8 cellular contexts compared by ENCODE assay signal in the genomic region with DNA sequence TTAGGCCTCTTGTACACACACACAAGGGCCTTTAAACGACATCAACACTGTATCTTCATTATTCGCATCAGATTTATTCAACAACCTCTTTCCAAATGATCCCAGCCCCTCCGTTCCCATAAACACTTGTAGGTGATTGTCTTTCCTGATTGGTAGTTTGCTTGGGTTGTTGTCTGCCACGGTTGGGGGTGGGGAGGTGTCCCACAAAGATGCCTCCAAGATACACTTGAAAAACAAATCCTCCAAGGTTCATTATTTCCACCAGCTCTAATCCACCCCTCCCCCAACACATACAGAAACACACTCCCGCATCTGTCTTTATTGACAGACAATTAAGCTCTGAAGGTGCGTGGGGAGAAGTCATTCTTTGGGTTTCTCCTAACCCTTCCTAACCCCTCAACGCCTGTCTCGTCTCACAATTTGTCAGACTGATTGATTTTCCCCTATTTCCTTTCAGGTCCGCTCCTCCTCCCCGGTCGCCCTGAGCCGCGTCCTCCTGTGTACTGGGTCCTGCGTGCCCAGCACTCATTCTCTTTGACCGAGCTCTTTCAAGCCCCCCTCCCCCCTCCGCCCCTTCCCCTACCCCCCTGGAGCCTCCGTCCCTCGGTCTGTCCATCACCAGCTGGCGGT. TPM values are rescaled to one million over a fixed set of nuclear protein-coding genes. Genes with fewer than 3 reads are reported as not detected.
A peak's percentile ranks its signal among the peaks of the same experiment; 100 is the strongest.
DNase-seq lines count a peak whose midpoint lies in the region; ATAC-seq and TF ChIP-seq lines count a peak whose summit lies in the region.

No MANE protein-coding gene starts in this region.

- no peaks in the 10 kb centered on the region for H3K27me3 Mint-ChIP-seq in activated CD4-positive, alpha-beta T cell treated with anti-CD3 and anti-CD28 coated beads, Interleukin-2, amount 10 ng/mL, durations not matched to agents 24 days and 14 days

- peak overlapping the region; percentile 87 for H3K4me3 Mint-ChIP-seq in activated CD4-positive, alpha-beta T cell treated with anti-CD3 and anti-CD28 coated beads, Interleukin-2, amount 10 ng/mL, durations not matched to agents 24 days and 14 days

- DNase-seq in C1 segment of cervical spinal cord (lab: John Stamatoyannopoulos, UW) = peak in 10 of 14 donors; percentile 24 to 65 (median 54)
- DNase-seq in activated CD4-positive, alpha-beta T cell treated with anti-CD3 and anti-CD28 coated beads, Interleukin-2, amount 10 ng/mL, durations not matched to agents 24 days and 14 days = peak; percentile 75
- no peak for DNase-seq in epithelial cell of proximal tubule (ENCODE audit: low read depth)
- peak; percentile 42 for DNase-seq in myocyte (ENCODE audit: low read depth)
- DNase-seq in SHP77 (lab: John Stamatoyannopoulos, UW) = no peak

- no peak overlapping the region; the same call in 1 of the 2 replicates for H3K27ac ChIP-seq in HUES64 (ENCODE audit: low read depth, low read length)

- peaks cover 39% of the 10 kb centered on the region for H3K36me3 Mint-ChIP-seq in activated CD4-positive, alpha-beta T cell treated with anti-CD3 and anti-CD28 coated beads, Interleukin-2, amount 10 ng/mL, durations not matched to agents 24 days and 14 days (ENCODE audit: low read depth)

- intact Hi-C loops in activated CD4-positive, alpha-beta T cell treated with anti-CD3 and anti-CD28 coated beads, Interleukin-2, amount 10 ng/mL, durations not matched to agents 24 days and 14 days (cut with micrococcal nuclease) = loop anchor here (2.0 to 10.0 kb wide), 8 partner anchors 102 to 1012 kb away; a partner anchor contains a TSS

- H3K4me1 Mint-ChIP-seq in activated CD4-positive, alpha-beta T cell treated with anti-CD3 and anti-CD28 coated beads, Interleukin-2, amount 10 ng/mL, durations not matched to agents 24 days and 14 days = peaks cover 41% of the 10 kb centered on the region

- H3K4me3 ChIP-seq in HUES64 (ENCODE audit: low read length) (peak overlapping the region; percentile 81), epithelial cell of proximal tubule (ENCODE audit: low read depth, low read length) (peak overlapping the region; percentile 76)

- H3K36me3 ChIP-seq in HUES64 (ENCODE audit: insufficient read depth, low read length) = peaks cover 48% of the 10 kb centered on the region

- ATAC-seq in HG02588 (IDR thresholded peaks at IDR 0.05; ENCODE audit: unreplicated experiment) = no peak
- no peak for ATAC-seq in GM21515 (IDR thresholded peaks at IDR 0.05; ENCODE audit: unreplicated experiment)

- H3K27ac Mint-ChIP-seq in activated CD4-positive, alpha-beta T cell treated with anti-CD3 and anti-CD28 coated beads, Interleukin-2, amount 10 ng/mL, durations not matched to agents 24 days and 14 days = peak overlapping the region; percentile 87

- 1% methylated on average over 16 of the region's 19 CpGs for WGBS in HUES64

- no peaks in the 10 kb centered on the region for H3K9me3 Mint-ChIP-seq in activated CD4-positive, alpha-beta T cell treated with anti-CD3 and anti-CD28 coated beads, Interleukin-2, amount 10 ng/mL, durations not matched to agents 24 days and 14 days

- H3K27me3 ChIP-seq in HUES64 (ENCODE audit: insufficient read depth, low read length) = no peaks in the 10 kb centered on the region

- peak overlapping the region; percentile 38; the same call in 1 of the 2 replicates for H3K9ac ChIP-seq in HUES64 (ENCODE audit: low read depth, low read length)

- H3K9me3 ChIP-seq in HUES64 (ENCODE audit: insufficient read depth, low read depth, low read length) = no peaks in the 10 kb centered on the region

- peaks cover 35% of the 10 kb centered on the region for H3K4me1 ChIP-seq in HUES64 (ENCODE audit: insufficient read depth, low read length)

- TF ChIP-seq CTCF in epithelial cell of proximal tubule (conservative IDR thresholded peaks at IDR 0.05; ENCODE audit: low read depth, low read length) = no peak

RNA-seq across cellular contexts. Expression of a gene that starts 1.4 kb away (rescaled TPM):
- 40.9 TPM for polyA plus RNA-seq in HUES64 (2013, experiment 1 of 2)
- 37.8 TPM for polyA plus RNA-seq in HUES64 (2013, experiment 2 of 2)
- total RNA-seq in activated CD4-positive, alpha-beta T cell treated with anti-CD3 and anti-CD28 coated beads, Interleukin-2, amount 10 ng/mL, durations not matched to agents 24 days and 14 days = 81.0 and 90.9 TPM in 2 replicates
- total RNA-seq in epithelial cell of proximal tubule = 19.5 and 22.2 TPM in 2 replicates
- total RNA-seq in myocyte = 60.6 and 64.4 TPM in 2 replicates
- polyA plus RNA-seq in myocyte (2012) = 63.1 TPM

Comparison
In these comparisons a context has a peak if more than half of its experiments do, and no peak if none do; other contexts are left out.
1. DNase-seq: peak in C1 segment of cervical spinal cord (10 of 14), activated CD4-positive, alpha-beta T cell treated with anti-CD3 and anti-CD28 coated beads, Interleukin-2, amount 10 ng/mL, durations not matched to agents 24 days and 14 days (single experiment) and myocyte (single experiment); none in epithelial cell of proximal tubule (single experiment) and SHP77 (0 of 2).